Comparison of ENCODE assay signal across 8 cellular contexts in the genomic region with DNA sequence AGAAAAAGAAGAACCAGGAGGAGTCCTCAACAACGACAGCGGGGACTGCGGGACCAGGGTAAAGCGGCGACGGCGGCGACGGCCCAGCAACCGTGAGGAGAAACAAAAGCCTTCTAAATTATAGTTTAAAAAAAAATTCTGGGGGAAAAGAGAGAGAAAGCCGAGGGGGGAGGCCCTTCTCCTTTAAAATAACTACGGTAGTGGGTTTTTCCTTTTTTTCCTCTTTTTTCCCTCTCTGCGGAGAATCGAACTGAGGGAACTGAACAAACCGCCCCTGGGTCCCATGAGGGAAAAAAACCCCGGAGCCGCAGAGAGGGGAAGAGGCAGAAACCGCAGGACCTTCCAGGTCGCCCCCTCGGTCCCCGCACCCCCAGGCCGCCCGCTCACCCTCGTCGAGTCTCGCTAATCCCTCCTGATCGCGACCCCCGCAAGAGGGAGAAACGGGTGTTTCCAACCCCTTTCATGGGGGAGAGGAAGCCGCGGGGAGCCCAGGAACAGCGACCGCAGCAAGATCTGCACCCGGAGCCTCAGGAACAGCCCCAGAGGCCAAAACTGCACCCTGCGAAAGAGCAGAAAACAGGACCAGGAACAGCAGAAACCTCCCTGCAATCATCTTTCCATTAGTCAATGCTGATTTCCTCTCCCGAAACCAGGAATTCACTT. TPM values are rescaled to one million over a fixed set of nuclear protein-coding genes. Genes with fewer than 3 reads are reported as not detected.
A peak's percentile ranks its signal among the peaks of the same experiment; 100 is the strongest.
DNase-seq lines count a peak whose midpoint lies in the region; ATAC-seq and TF ChIP-seq lines count a peak whose summit lies in the region.

No MANE protein-coding gene starts in this region.

- no peak for DNase-seq in activated T-cell treated with anti-CD3 and anti-CD28 coated beads, Interleukin-2, amount 50 U/mL, for 24 hours
- DNase-seq in activated T-cell treated with anti-CD3 and anti-CD28 coated beads, Interleukin-2, amount 50 U/mL, for 1 hour: no peak
- no peak for DNase-seq in esophagus muscularis mucosa (ENCODE audit: extremely low spot score)

- no peak for TF ChIP-seq POLR2A in esophagus muscularis mucosa (IDR thresholded peaks at IDR 0.05; ENCODE audit: low read depth)

- H3K4me1 Mint-ChIP-seq in activated T-cell treated with anti-CD3 and anti-CD28 coated beads, Interleukin-2, amount 50 U/mL, for 24 hours (ENCODE audit: low read depth): peaks cover 78% of the 10 kb centered on the region

- peaks cover 8% of the 10 kb centered on the region for H3K9me3 Mint-ChIP-seq in activated T-cell treated with anti-CD3 and anti-CD28 coated beads, Interleukin-2, amount 50 U/mL, for 24 hours

- TF ChIP-seq CTCF in VCaP (conservative IDR thresholded peaks at IDR 0.05) (no peak), esophagus muscularis mucosa (IDR thresholded peaks at IDR 0.05) (no peak)

- peak overlapping the region; percentile 98 for H3K4me3 Mint-ChIP-seq in activated T-cell treated with anti-CD3 and anti-CD28 coated beads, Interleukin-2, amount 50 U/mL, for 24 hours

- ATAC-seq in GM19328 (IDR thresholded peaks at IDR 0.05; ENCODE audit: unreplicated experiment) (no peak), HG03135 (IDR thresholded peaks at IDR 0.05; ENCODE audit: unreplicated experiment) (no peak), esophagus mucosa (no peak)

- WGBS in esophagus muscularis mucosa: 0% methylated on average over 37 of the region's 37 CpGs

- H3K27me3 ChIP-seq in esophagus muscularis mucosa (no peaks in the 10 kb centered on the region), neuron (ENCODE audit: insufficient read depth, low read length) (no peaks in the 10 kb centered on the region)

- H3K4me1 ChIP-seq in esophagus muscularis mucosa (peaks cover 9 to 47% (median 40%) of the 10 kb centered on the region in 4 donors), neuron (ENCODE audit: insufficient read depth, low read length) (peaks cover 18% of the 10 kb centered on the region)

- H3K27ac ChIP-seq in VCaP (peak overlapping the region; percentile 90), esophagus muscularis mucosa (replicated peaks in 1 of 4) (peak overlapping the region; percentile 82 to 95 (median 88))

- H3K9me3 ChIP-seq in esophagus muscularis mucosa (no peaks in the 10 kb centered on the region), neuron (ENCODE audit: low read length) (no peaks in the 10 kb centered on the region)

- no peaks in the 10 kb centered on the region for H3K27me3 Mint-ChIP-seq in activated T-cell treated with anti-CD3 and anti-CD28 coated beads, Interleukin-2, amount 50 U/mL, for 24 hours

- H3K4me3 ChIP-seq in esophagus muscularis mucosa: peak overlapping the region; percentile 66 to 92 (median 86)
- H3K4me3 ChIP-seq in neuron (ENCODE audit: low read length): peak overlapping the region; percentile 69

- peak overlapping the region; percentile 100 for H3K27ac Mint-ChIP-seq in activated T-cell treated with anti-CD3 and anti-CD28 coated beads, Interleukin-2, amount 50 U/mL, for 24 hours

- intact Hi-C loops in esophagus muscularis mucosa (cut with DNase I): loop anchor here (1.0 to 10.0 kb wide), 4 partner anchors 35 to 271 kb away; a partner anchor contains a TSS

- peaks cover 3% of the 10 kb centered on the region for H3K36me3 Mint-ChIP-seq in activated T-cell treated with anti-CD3 and anti-CD28 coated beads, Interleukin-2, amount 50 U/mL, for 24 hours (ENCODE audit: low read depth)

- H3K36me3 ChIP-seq in esophagus muscularis mucosa: peaks cover 0 to 11% (median 0%) of the 10 kb centered on the region in 4 donors
- no peaks in the 10 kb centered on the region for H3K36me3 ChIP-seq in neuron (ENCODE audit: insufficient read depth, low read length)

- no peak for TF ChIP-seq EP300 in esophagus muscularis mucosa (IDR thresholded peaks at IDR 0.05)

- H2AFZ ChIP-seq in neuron (ENCODE audit: low read depth, low read length): peak overlapping the region; percentile 58

RNA-seq across cellular contexts. Expression of a gene that starts 0.5 kb away (rescaled TPM):
- 10 to 100 TPM; 44.9 to 96.4 (median 54.4) TPM for total RNA-seq in esophagus muscularis mucosa
- total RNA-seq in esophagus mucosa: 38.5 TPM
